1 cellular context compared by ENCODE assay signal in genomic region chr2:131047920-131048560, GRCh38.
TF ChIP-seq lines count a peak whose summit lies in the region.

No MANE protein-coding gene starts in this region.

TF ChIP-seq in K562, 482 proteins besides CTCF, POLR2A, EP300 and RAD21:
- TF ChIP-seq C11orf30 (IDR thresholded peaks at IDR 0.05; ENCODE audit: low read depth) (peak; percentile 63), ZNF197 (CRISPR knock-in tag; IDR thresholded peaks at IDR 0.05; ENCODE audit: low read depth) (no peak), TRIM28 (IDR thresholded peaks at IDR 0.05) (no peak), MAFG (tag; conservative IDR thresholded peaks at IDR 0.05) (peak; percentile 54), GATAD2B (IDR thresholded peaks at IDR 0.05; ENCODE audit: borderline replicate concordance) (no peak), MAFF (IDR thresholded peaks at IDR 0.05; ENCODE audit: low read length) (peak; percentile 41), ZNF316 (IDR thresholded peaks at IDR 0.05) (peak; percentile 76)
TF ChIP-seq in K562: peak in this region for 4.
